In genomic region chr2:10920764-10921468, GRCh38 we compare ENCODE assay signal across 24 cellular contexts. TPM values are rescaled to one million over a fixed set of nuclear protein-coding genes. Genes with fewer than 3 reads are reported as not detected.
"Had no signal": no experiment of that assay in that cellular context is flagged by ENCODE, and none has a peak within 500 bp of the region (broad histone marks: within the 10 kb centered on the region; RNA-seq: fewer than 3 reads in every experiment).

No MANE protein-coding gene starts in this region.

- H3K36me3 Mint-ChIP-seq: memory B cell had no signal

- H3K9me3 Mint-ChIP-seq: activated CD4-positive, alpha-beta T cell treated with anti-CD3 and anti-CD28 coated beads, Interleukin-2, amount 10 ng/mL, durations not matched to agents 7 days and 5 days; activated naive CD4-positive, alpha-beta T cell treated with anti-CD3 and anti-CD28 coated beads for 36 hours; activated naive CD8-positive, alpha-beta T cell treated with anti-CD3 and anti-CD28 coated beads, Interleukin-2, amount 50 U/mL, for 24 hours; activated T-cell treated with anti-CD3 and anti-CD28 coated beads, Interleukin-2, amount 50 U/mL, for 24 hours; activated T-helper 2 cell treated with anti-CD3 and anti-CD28 coated beads, Interferon-gamma antibody, Interleukin-2, Interleukin-4, amounts not matched to agents 10 μg/mL and 5 μg/mL and 100 μg/mL, durations not matched to agents 14 hours and 24 hours and 36 hours; effector memory CD8-positive, alpha-beta T cell; nephron had no signal

- H3K4me3 ChIP-seq: body of pancreas, pancreas, psoas muscle, skin epidermis, upper lobe of left lung had no signal

- H3K9me3 ChIP-seq: body of pancreas, pancreas, psoas muscle, upper lobe of left lung had no signal

- H3K27ac Mint-ChIP-seq: activated naive CD4-positive, alpha-beta T cell treated with anti-CD3 and anti-CD28 coated beads for 36 hours; activated naive CD8-positive, alpha-beta T cell treated with anti-CD3 and anti-CD28 coated beads, Interleukin-2, amount 50 U/mL, for 24 hours; activated T-cell treated with anti-CD3 and anti-CD28 coated beads, Interleukin-2, amount 50 U/mL, for 24 hours; activated T-helper 2 cell treated with anti-CD3 and anti-CD28 coated beads, Interferon-gamma antibody, Interleukin-2, Interleukin-4, amounts not matched to agents 10 μg/mL and 5 μg/mL and 100 μg/mL, durations not matched to agents 14 hours and 24 hours and 36 hours; effector memory CD8-positive, alpha-beta T cell; memory B cell; nephron had no signal

- H3K27me3 Mint-ChIP-seq: activated CD4-positive, alpha-beta T cell treated with anti-CD3 and anti-CD28 coated beads, Interleukin-2, amount 10 ng/mL, durations not matched to agents 7 days and 5 days had no signal

- H3K4me3 Mint-ChIP-seq: activated CD4-positive, alpha-beta T cell treated with anti-CD3 and anti-CD28 coated beads, Interleukin-2, amount 10 ng/mL, durations not matched to agents 7 days and 5 days; activated naive CD4-positive, alpha-beta T cell treated with anti-CD3 and anti-CD28 coated beads for 36 hours; activated naive CD8-positive, alpha-beta T cell treated with anti-CD3 and anti-CD28 coated beads, Interleukin-2, amount 50 U/mL, for 24 hours; activated T-cell treated with anti-CD3 and anti-CD28 coated beads, Interleukin-2, amount 50 U/mL, for 24 hours; effector memory CD8-positive, alpha-beta T cell; memory B cell; nephron had no signal

- H3K4me1 ChIP-seq: pancreas, psoas muscle, upper lobe of left lung had no signal

- H3K27me3 ChIP-seq: body of pancreas, pancreas, upper lobe of left lung had no signal

- DNase-seq: activated CD4-positive, alpha-beta T cell treated with anti-CD3 and anti-CD28 coated beads, Interleukin-2, amount 10 ng/mL, durations not matched to agents 7 days and 5 days; activated CD4-positive, CD25-positive, alpha-beta regulatory T cell treated with anti-CD3 and anti-CD28 coated beads, Interleukin-2, amount 50 U/mL, for 72 hours; activated naive CD4-positive, alpha-beta T cell treated with anti-CD3 and anti-CD28 coated beads for 36 hours; activated naive CD8-positive, alpha-beta T cell treated with anti-CD3 and anti-CD28 coated beads, Interleukin-2, amount 50 U/mL, for 24 hours; activated T-cell treated with anti-CD3 and anti-CD28 coated beads, Interleukin-2, amount 50 U/mL, for 24 hours; body of pancreas; effector memory CD8-positive, alpha-beta T cell; foreskin melanocyte; hippocampal formation; pancreas; psoas muscle; right cardiac atrium; stimulated activated CD4-positive, alpha-beta T cell treated with anti-CD3 and anti-CD28 coated beads, Interleukin-2, amount 100 ng/mL, for 48 hours; stimulated activated naive CD4-positive, alpha-beta T cell treated with Interleukin-2 at 50 U/mL for 16 hours; T-helper 1 cell; WERI-Rb-1 had no signal

- H3K4me1 Mint-ChIP-seq: activated CD4-positive, alpha-beta T cell treated with anti-CD3 and anti-CD28 coated beads, Interleukin-2, amount 10 ng/mL, durations not matched to agents 7 days and 5 days; activated naive CD8-positive, alpha-beta T cell treated with anti-CD3 and anti-CD28 coated beads, Interleukin-2, amount 50 U/mL, for 24 hours had no signal

- H3K27ac ChIP-seq: body of pancreas, pancreas, psoas muscle, skin epidermis, upper lobe of left lung, WERI-Rb-1 had no signal

- H3K36me3 ChIP-seq: pancreas, upper lobe of left lung, WERI-Rb-1 had no signal

RNA-seq across cellular contexts. Expression of gene KCNF1, which starts 9.2 kb away (rescaled TPM):
- total RNA-seq: activated CD4-positive, alpha-beta T cell treated with anti-CD3 and anti-CD28 coated beads, Interleukin-2, amount 10 ng/mL, durations not matched to agents 7 days and 5 days; activated naive CD4-positive, alpha-beta T cell treated with anti-CD3 and anti-CD28 coated beads for 36 hours; activated T-helper 2 cell treated with anti-CD3 and anti-CD28 coated beads, Interferon-gamma antibody, Interleukin-2, Interleukin-4, amounts not matched to agents 10 μg/mL and 5 μg/mL and 100 μg/mL, durations not matched to agents 14 hours and 24 hours and 36 hours; esophagus mucosa; mononuclear cell; psoas muscle had no signal
- polyA plus RNA-seq: liver had no signal
